ENCODE assay signal across 13 cellular contexts in genomic region chr16:12833939-12834338, GRCh38. TPM values are rescaled to one million over a fixed set of nuclear protein-coding genes. Genes with fewer than 3 reads are reported as not detected.
DNase-seq lines count a peak whose midpoint lies in the region; ATAC-seq, FAIRE-seq and TF ChIP-seq lines count a peak whose summit lies in the region.
"Had no signal": no experiment of that assay in that cellular context is flagged by ENCODE, and none has a peak within 500 bp of the region (broad histone marks: within the 10 kb centered on the region; RNA-seq: fewer than 3 reads in every experiment).

No MANE protein-coding gene starts in this region.

- no peak overlapping the region for H3K9ac ChIP-seq in K562 (ENCODE audit: insufficient read depth in 1 of 2, low read depth in 2 of 2, low read length in 2 of 2)

- no peak overlapping the region for H3K4me3 Mint-ChIP-seq in nephron progenitor cell
- H3K4me3 Mint-ChIP-seq: activated CD4-positive, alpha-beta T cell treated with anti-CD3 and anti-CD28 coated beads, Interleukin-2, amount 10 ng/mL, durations not matched to agents 24 days and 14 days had no signal

- peaks cover 14% of the 10 kb centered on the region for H3K9me3 Mint-ChIP-seq in nephron progenitor cell

- H3K36me3 ChIP-seq in MG63 (no peaks in the 10 kb centered on the region), K562 (ENCODE audit: control insufficient read depth, insufficient read depth, low read length) (no peaks in the 10 kb centered on the region)
- no peaks in the 10 kb centered on the region for H3K36me3 ChIP-seq in effector memory CD4-positive, alpha-beta T cell (ENCODE audit: control insufficient read depth, insufficient read depth, low read length)
- H3K36me3 ChIP-seq: right atrium auricular region, vagina had no signal

- H2AFZ ChIP-seq in K562 (ENCODE audit: low read depth, low read length): no peak overlapping the region

- BruUV-seq in K562 (replicated peaks; lab: Mats Ljungman, UMichigan): no TSS peak

- H3K27ac Mint-ChIP-seq in nephron progenitor cell: no peak overlapping the region
- H3K27ac Mint-ChIP-seq: activated CD4-positive, alpha-beta T cell treated with anti-CD3 and anti-CD28 coated beads, Interleukin-2, amount 10 ng/mL, durations not matched to agents 24 days and 14 days had no signal

- H4K20me1 ChIP-seq in K562 (replicated peaks; ENCODE audit: control insufficient read depth, insufficient read depth, low read length): no peaks in the 10 kb centered on the region

- H3K4me2 ChIP-seq in K562 (ENCODE audit: insufficient read depth, low read length): no peak overlapping the region

- no peak for TF ChIP-seq RAD21 in K562 (CRISPR knock-in tag; conservative IDR thresholded peaks at IDR 0.05 in 1 of 2, IDR thresholded peaks at IDR 0.05 in 1 of 2)

- no peaks in the 10 kb centered on the region for H3K9me1 ChIP-seq in K562 (ENCODE audit: control insufficient read depth, insufficient read depth, low read length)

- no peaks in the 10 kb centered on the region for H3K36me3 Mint-ChIP-seq in nephron progenitor cell (ENCODE audit: low read depth)

- DNase-seq in EH (ENCODE audit: low read depth) (peak; percentile 22), MG63 (peak; percentile 91), K562 (ENCODE audit: extremely low read depth in 1 of 4, low spot score in 3 of 4) (peak in 2 of 4 experiments; percentile 14), nephron progenitor cell (peak; percentile 6)
- no peak for DNase-seq in stimulated activated naive CD8-positive, alpha-beta T cell treated with anti-CD3 and anti-CD28 coated beads, Interleukin-15, Interleukin-2, amounts not matched to agents 100 U/mL and 50 U/mL, for 24 hours
- DNase-seq in effector memory CD4-positive, alpha-beta T cell: no peak
- DNase-seq: activated CD4-positive, alpha-beta T cell treated with anti-CD3 and anti-CD28 coated beads, Interleukin-2, amount 10 ng/mL, durations not matched to agents 24 days and 14 days; cortex of kidney; NCI-H1930 had no signal

- intact Hi-C loops in K562 (cut with micrococcal nuclease): no loop called here

- no peak overlapping the region for H3K27ac ChIP-seq in K562 (ENCODE audit: extremely low read depth, low read depth, low read length)
- no peak overlapping the region for H3K27ac ChIP-seq in effector memory CD4-positive, alpha-beta T cell (ENCODE audit: insufficient read depth, low read length, poor library complexity, severe bottlenecking)
- H3K27ac ChIP-seq: right atrium auricular region, vagina had no signal

- CTCF ChIA-PET in K562 (lab: Yijun Ruan, JAX; ENCODE audit: low intra/inter-chr PET ratio): no interaction called here

- WGBS in K562 (ENCODE audit: insufficient coverage, low coverage, missing lambda C conversion rate): 2% methylated on average over 10 of the region's 10 CpGs

- in situ Hi-C loops in K562 (cut with MboI): no loop called here

- H3K4me1 ChIP-seq in K562 (replicated peaks in 1 of 2; ENCODE audit: control insufficient read depth in 2 of 2, insufficient read depth in 2 of 2, low read length in 2 of 2): no peaks in the 10 kb centered on the region
- no peaks in the 10 kb centered on the region for H3K4me1 ChIP-seq in effector memory CD4-positive, alpha-beta T cell (ENCODE audit: control insufficient read depth, insufficient read depth, low read length, poor library complexity, severe bottlenecking)
- H3K4me1 ChIP-seq: right atrium auricular region, vagina had no signal

- no peak for TF ChIP-seq EP300 in K562 (IDR thresholded peaks at IDR 0.05; ENCODE audit: low read length)

- peaks cover 3% of the 10 kb centered on the region; the same call in 1 of the 2 replicates for H3K27me3 ChIP-seq in MG63
- H3K27me3 ChIP-seq in K562 (ENCODE audit: control insufficient read depth in 2 of 2, insufficient read depth in 2 of 2, low read length in 2 of 2): peaks cover 5 to 12% of the 10 kb centered on the region in 2 experiments; a peak in 3 of 5 replicates
- H3K27me3 ChIP-seq in effector memory CD4-positive, alpha-beta T cell (replicated peaks; ENCODE audit: control insufficient read depth, insufficient read depth, low read length, poor library complexity, severe bottlenecking): no peaks in the 10 kb centered on the region
- H3K27me3 ChIP-seq: right atrium auricular region, vagina had no signal

- H3K4me3 ChIP-seq in MG63 (no peak overlapping the region), K562 (no peak overlapping the region)
- H3K4me3 ChIP-seq in effector memory CD4-positive, alpha-beta T cell (ENCODE audit: insufficient read depth, low read depth, low read length, poor library complexity, severe bottlenecking): no peak overlapping the region
- H3K4me3 ChIP-seq: right atrium auricular region, vagina had no signal

- no peaks in the 10 kb centered on the region for H3K79me2 ChIP-seq in K562 (ENCODE audit: control insufficient read depth, insufficient read depth, low read length)

- H3K4me1 Mint-ChIP-seq in nephron progenitor cell: no peaks in the 10 kb centered on the region

- H3K9me3 ChIP-seq in MG63 (no peaks in the 10 kb centered on the region), K562 (replicated peaks; ENCODE audit: control insufficient read depth, insufficient read depth, low read depth, low read length) (no peaks in the 10 kb centered on the region)
- no peaks in the 10 kb centered on the region for H3K9me3 ChIP-seq in effector memory CD4-positive, alpha-beta T cell (ENCODE audit: control insufficient read depth, low read length)
- H3K9me3 ChIP-seq: vagina had no signal

- FAIRE-seq in K562 (lab: Jason Lieb, UNC): no peak

- peaks cover 14% of the 10 kb centered on the region for H3K27me3 Mint-ChIP-seq in nephron progenitor cell (ENCODE audit: low read depth, poor library complexity)

- no peak for TF ChIP-seq CTCF in K562 (IDR thresholded peaks at IDR 0.05 in 2 of 3, conservative IDR thresholded peaks at IDR 0.05 in 1 of 3; ENCODE audit: insufficient read depth in 2 of 3, low read depth in 1 of 3, low read length in 3 of 3)
- TF ChIP-seq CTCF in nephron progenitor cell (IDR thresholded peaks at IDR 0.05): no peak

- TF ChIP-seq POLR2A in K562 (conservative IDR thresholded peaks at IDR 0.05): no peak

- peak; percentile 33; the same call in 1 of the 3 replicates for ATAC-seq in K562
- no peak for ATAC-seq in HG03354 (IDR thresholded peaks at IDR 0.05; ENCODE audit: poor library complexity, severe bottlenecking, unreplicated experiment)
- no peak for ATAC-seq in stimulated activated naive CD8-positive, alpha-beta T cell treated with anti-CD3 and anti-CD28 coated beads, Interleukin-15, Interleukin-2, amounts not matched to agents 100 U/mL and 50 U/mL, for 24 hours
- ATAC-seq in GM21367 (IDR thresholded peaks at IDR 0.05; ENCODE audit: unreplicated experiment): no peak

- POLR2A ChIA-PET in K562 (lab: Yijun Ruan, JAX): interaction anchor here (0.5 to 1.1 kb wide), 3 partner anchors 11 to 32 kb away, joined by 3 to 5 read pairs (median 3); no protein-coding TSS in a partner anchor

TF ChIP-seq in K562, 482 proteins besides CTCF, POLR2A, EP300 and RAD21 (continues in another document):
- TF ChIP-seq JUND (IDR thresholded peaks at IDR 0.05; ENCODE audit: borderline replicate concordance, low read depth, low read length) (0 out of 2 replicates have a peak, but pooled peaks have one; percentile 9), JUND (tag; IDR thresholded peaks at IDR 0.05; ENCODE audit: borderline replicate concordance, low read depth, low read length) (no peak), ZNF395 (CRISPR knock-in tag; IDR thresholded peaks at IDR 0.05) (no peak)

RNA-seq across cellular contexts. Expression of gene CPPED1, which starts 30.3 kb away (rescaled TPM):
- total RNA-seq in MG63 (2014; rRNA removed; shearing (Covaris generic); ENCODE audit: low replicate concordance): 27.3 and 28.3 TPM in 2 replicates
- total RNA-seq in K562 (2011; cell fraction: chromatin; rRNA removed; ENCODE audit: low replicate concordance): 30.3 and 41.3 TPM in 2 replicates
- total RNA-seq in K562 (2011; cell fraction: nucleolus; rRNA removed): 26.2 and 31.9 TPM in 2 replicates
- total RNA-seq in K562 (2011; cell fraction: nucleoplasm; rRNA removed): 25.7 and 32.7 TPM in 2 replicates
- total RNA-seq in K562 (2014; rRNA removed) (7.5 and 7.6 TPM in 2 replicates), K562 (2014; rRNA removed; fragmentation: Illumina TruSeq; extraction: Trizol) (16.9 and 20.2 TPM in 2 replicates), K562 (2015; rRNA removed; fragmentation: Illumina TruSeq; extraction: Trizol) (21.3 and 22.2 TPM in 2 replicates), K562 (2021) (21.3 and 22.2 TPM in 2 replicates)
- polyA plus RNA-seq in K562 (2011; rRNA removed) (25.7 TPM in 2 replicates), K562 (2014; fragmentation: Illumina TruSeq; extraction: Trizol) (19.0 and 22.5 TPM in 2 replicates), K562 (2014; fragmentation: Nextera tagmentation; extraction: Ambion mirVana) (10 to 100 TPM; 11.4 to 13.6 TPM), K562 (2014; rRNA removed) (14.4 and 15.3 TPM in 2 replicates)
- polyA plus RNA-seq in K562 (2011; cell fraction: cytosol; rRNA removed): 13.6 and 16.0 TPM in 2 replicates
- 8.9 and 12.8 TPM in 2 replicates for polyA plus RNA-seq in K562 (2011; cell fraction: nucleus; rRNA removed)
- 15.6 and 22.8 TPM in 2 replicates for polyA plus RNA-seq in K562 (2012)
- polyA minus RNA-seq in K562 (2011; rRNA and poly(A)+ RNA removed): 21.1 and 24.1 TPM in 2 replicates
- polyA minus RNA-seq in K562 (2011; cell fraction: cytosol; rRNA and poly(A)+ RNA removed): 10.1 and 10.3 TPM in 2 replicates
- polyA minus RNA-seq in K562 (2011; cell fraction: nucleus; rRNA and poly(A)+ RNA removed): 8.9 and 21.4 TPM in 2 replicates

Comparison
In these comparisons a context has a peak if more than half of its experiments do, and no peak if none do; other contexts are left out.
1. DNase-seq: peak in EH (single experiment), MG63 (single experiment) and nephron progenitor cell (single experiment); none in stimulated activated naive CD8-positive, alpha-beta T cell treated with anti-CD3 and anti-CD28 coated beads, Interleukin-15, Interleukin-2, amounts not matched to agents 100 U/mL and 50 U/mL, for 24 hours (single experiment) and effector memory CD4-positive, alpha-beta T cell (0 of 3).